In the genomic region with DNA sequence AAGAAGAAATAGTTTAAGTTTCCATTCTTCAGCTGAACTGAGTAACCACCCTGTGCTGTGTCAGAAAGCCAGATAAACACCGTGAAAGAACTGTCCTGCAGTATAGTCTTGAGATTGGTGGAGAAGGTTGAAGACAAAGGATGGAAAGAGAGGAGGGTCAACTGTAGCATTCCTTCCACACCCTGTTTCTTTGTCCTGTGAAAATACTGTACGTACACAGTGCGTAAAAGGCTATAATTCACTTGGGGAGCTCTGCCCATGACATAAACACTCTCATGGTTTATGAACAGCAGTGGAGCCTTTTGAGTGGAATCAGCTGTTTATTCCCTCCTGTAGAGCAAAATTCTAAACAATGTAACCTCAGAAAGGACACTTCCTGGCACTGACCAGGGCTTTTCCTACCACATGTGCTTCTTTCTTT, we compare ENCODE assay signal across 1 cellular context.
TF ChIP-seq lines count a peak whose summit lies in the region.

No MANE protein-coding gene starts in this region.

TF ChIP-seq in HepG2, 621 proteins besides CTCF, POLR2A, EP300 and RAD21 (continued from another document):
- no peak for TF ChIP-seq TEAD3 (CRISPR knock-in tag; optimal IDR thresholded peaks at IDR 0.05; ENCODE audit: borderline replicate concordance)
